Comparison of ENCODE assay signal across 8 cellular contexts in the genomic region with DNA sequence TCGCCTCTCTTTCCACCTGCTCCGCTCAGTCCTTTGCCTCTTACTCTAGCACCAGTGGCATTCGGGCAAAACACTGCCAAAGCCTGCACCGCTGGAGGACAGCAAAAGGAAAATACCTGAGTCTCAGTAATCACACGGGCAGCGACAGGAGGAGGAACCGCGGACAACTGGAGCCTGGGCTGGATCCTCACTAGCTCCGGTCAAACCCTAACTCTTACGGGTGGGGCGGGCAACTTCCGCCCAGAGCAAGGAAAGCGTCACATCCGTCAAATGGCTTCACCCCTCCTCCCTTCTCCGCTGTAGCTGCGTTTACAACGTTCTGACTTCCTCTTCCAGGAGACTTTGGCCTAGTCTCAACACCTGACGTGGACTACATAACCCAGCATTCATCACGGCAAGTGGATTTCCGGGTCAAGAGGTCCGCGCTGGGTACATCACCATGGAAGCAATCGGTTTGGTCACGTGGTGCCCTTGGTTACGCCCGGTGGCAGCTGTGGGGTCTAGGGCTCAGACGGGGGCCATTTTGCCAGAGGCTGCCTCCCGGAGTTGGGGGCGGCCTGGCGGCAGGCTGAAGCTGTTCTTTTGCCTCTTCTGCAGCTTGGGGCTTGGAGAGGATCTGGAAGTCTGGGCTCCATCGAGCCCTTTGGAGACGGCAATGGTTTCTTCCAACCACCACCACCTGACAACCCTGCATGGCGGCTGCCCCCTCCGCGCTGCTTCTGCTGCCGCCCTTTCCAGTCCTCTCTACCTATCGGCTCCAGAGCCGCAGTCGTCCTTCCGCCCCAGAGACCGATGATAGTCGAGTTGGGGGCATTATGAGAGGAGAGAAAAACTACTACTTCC. TPM values are rescaled to one million over a fixed set of nuclear protein-coding genes. Genes with fewer than 3 reads are reported as not detected.
DNase-seq lines count a peak whose midpoint lies in the region; ATAC-seq, FAIRE-seq and TF ChIP-seq lines count a peak whose summit lies in the region.

A gene with protein sequence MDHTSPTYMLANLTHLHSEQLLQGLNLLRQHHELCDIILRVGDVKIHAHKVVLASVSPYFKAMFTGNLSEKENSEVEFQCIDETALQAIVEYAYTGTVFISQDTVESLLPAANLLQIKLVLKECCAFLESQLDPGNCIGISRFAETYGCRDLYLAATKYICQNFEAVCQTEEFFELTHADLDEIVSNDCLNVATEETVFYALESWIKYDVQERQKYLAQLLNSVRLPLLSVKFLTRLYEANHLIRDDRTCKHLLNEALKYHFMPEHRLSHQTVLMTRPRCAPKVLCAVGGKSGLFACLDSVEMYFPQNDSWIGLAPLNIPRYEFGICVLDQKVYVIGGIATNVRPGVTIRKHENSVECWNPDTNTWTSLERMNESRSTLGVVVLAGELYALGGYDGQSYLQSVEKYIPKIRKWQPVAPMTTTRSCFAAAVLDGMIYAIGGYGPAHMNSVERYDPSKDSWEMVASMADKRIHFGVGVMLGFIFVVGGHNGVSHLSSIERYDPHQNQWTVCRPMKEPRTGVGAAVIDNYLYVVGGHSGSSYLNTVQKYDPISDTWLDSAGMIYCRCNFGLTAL (minus strand): TSS at position 218 of the 843 bp plus-strand sequence. CDS start 16,019 bp downstream, outside the sequence.
A gene with protein sequence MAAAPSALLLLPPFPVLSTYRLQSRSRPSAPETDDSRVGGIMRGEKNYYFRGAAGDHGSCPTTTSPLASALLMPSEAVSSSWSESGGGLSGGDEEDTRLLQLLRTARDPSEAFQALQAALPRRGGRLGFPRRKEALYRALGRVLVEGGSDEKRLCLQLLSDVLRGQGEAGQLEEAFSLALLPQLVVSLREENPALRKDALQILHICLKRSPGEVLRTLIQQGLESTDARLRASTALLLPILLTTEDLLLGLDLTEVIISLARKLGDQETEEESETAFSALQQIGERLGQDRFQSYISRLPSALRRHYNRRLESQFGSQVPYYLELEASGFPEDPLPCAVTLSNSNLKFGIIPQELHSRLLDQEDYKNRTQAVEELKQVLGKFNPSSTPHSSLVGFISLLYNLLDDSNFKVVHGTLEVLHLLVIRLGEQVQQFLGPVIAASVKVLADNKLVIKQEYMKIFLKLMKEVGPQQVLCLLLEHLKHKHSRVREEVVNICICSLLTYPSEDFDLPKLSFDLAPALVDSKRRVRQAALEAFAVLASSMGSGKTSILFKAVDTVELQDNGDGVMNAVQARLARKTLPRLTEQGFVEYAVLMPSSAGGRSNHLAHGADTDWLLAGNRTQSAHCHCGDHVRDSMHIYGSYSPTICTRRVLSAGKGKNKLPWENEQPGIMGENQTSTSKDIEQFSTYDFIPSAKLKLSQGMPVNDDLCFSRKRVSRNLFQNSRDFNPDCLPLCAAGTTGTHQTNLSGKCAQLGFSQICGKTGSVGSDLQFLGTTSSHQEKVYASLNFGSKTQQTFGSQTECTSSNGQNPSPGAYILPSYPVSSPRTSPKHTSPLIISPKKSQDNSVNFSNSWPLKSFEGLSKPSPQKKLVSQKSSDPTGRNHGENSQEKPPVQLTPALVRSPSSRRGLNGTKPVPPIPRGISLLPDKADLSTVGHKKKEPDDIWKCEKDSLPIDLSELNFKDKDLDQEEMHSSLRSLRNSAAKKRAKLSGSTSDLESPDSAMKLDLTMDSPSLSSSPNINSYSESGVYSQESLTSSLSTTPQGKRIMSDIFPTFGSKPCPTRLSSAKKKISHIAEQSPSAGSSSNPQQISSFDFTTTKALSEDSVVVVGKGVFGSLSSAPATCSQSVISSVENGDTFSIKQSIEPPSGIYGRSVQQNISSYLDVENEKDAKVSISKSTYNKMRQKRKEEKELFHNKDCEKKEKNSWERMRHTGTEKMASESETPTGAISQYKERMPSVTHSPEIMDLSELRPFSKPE (N-terminal part only) (plus strand): TSS at position 461 of the 843 bp plus-strand sequence. CDS start 232 bp downstream, at position 693.

- peaks cover 42% of the 10 kb centered on the region for H3K4me1 Mint-ChIP-seq in T-helper 2 cell treated with Interferon-gamma antibody and Interleukin-4, amounts not matched to agents 5 μg/mL and 100 μg/mL, for 36 hours (ENCODE audit: low read depth)
- H3K4me1 Mint-ChIP-seq in astrocyte (ENCODE audit: low read depth, unreplicated experiment), result peaks cover 7% of the 10 kb centered on the region

- peak; percentile 91 for FAIRE-seq in astrocyte (lab: Jason Lieb, UNC)

- H3K27me3 ChIP-seq in astrocyte (ENCODE audit: insufficient read depth, low read length), result no peaks in the 10 kb centered on the region
- no peaks in the 10 kb centered on the region for H3K27me3 ChIP-seq in hepatocyte

- no peaks in the 10 kb centered on the region for H3K27me3 Mint-ChIP-seq in T-helper 2 cell treated with Interferon-gamma antibody and Interleukin-4, amounts not matched to agents 5 μg/mL and 100 μg/mL, for 36 hours (ENCODE audit: low read depth)
- no peaks in the 10 kb centered on the region for H3K27me3 Mint-ChIP-seq in astrocyte (ENCODE audit: low read depth, unreplicated experiment)

- ATAC-seq in GM18505 (IDR thresholded peaks at IDR 0.05; ENCODE audit: unreplicated experiment) (peak; percentile 90), HG02970 (IDR thresholded peaks at IDR 0.05; ENCODE audit: low FRiP score, unreplicated experiment) (peak; percentile 98)

- DNase-seq in NCI-H187 treated with DMSO at 0.1 percent for 48 hours (lab: John Stamatoyannopoulos, UW) (peak; percentile 99), astrocyte (ENCODE audit: low read depth) (peak; percentile 100), hepatocyte (ENCODE audit: low spot score) (peak; percentile 98), renal cortical epithelial cell (ENCODE audit: low read depth) (peak; percentile 100), cortex of kidney (lab: John Stamatoyannopoulos, UW) (no peak)
- peak; percentile 97 for DNase-seq in T-helper 2 cell treated with Interferon-gamma antibody and Interleukin-4, amounts not matched to agents 5 μg/mL and 100 μg/mL, for 36 hours (ENCODE audit: low spot score)

- WGBS in hepatocyte (ENCODE audit: low lambda C conversion rate, missing lambda C conversion rate), result under 1% methylated on average over 42 of the region's 42 CpGs

- peak; percentile 96 for TF ChIP-seq POLR2A in GM18505 (IDR thresholded peaks at IDR 0.05; ENCODE audit: borderline replicate concordance, extremely low read depth, insufficient read depth, insufficient read length)

- TF ChIP-seq CTCF in astrocyte (IDR thresholded peaks at IDR 0.05; ENCODE audit: insufficient read depth, low read depth, low read length) (no peak), hepatocyte (IDR thresholded peaks at IDR 0.05; ENCODE audit: poor library complexity) (no peak)

- peak within 1 kb of the TSS; percentile 90 for H3K9ac ChIP-seq in astrocyte (ENCODE audit: low read length)

- no peaks in the 10 kb centered on the region for H3K9me3 Mint-ChIP-seq in T-helper 2 cell treated with Interferon-gamma antibody and Interleukin-4, amounts not matched to agents 5 μg/mL and 100 μg/mL, for 36 hours
- no peaks in the 10 kb centered on the region for H3K9me3 Mint-ChIP-seq in astrocyte (ENCODE audit: unreplicated experiment)

- H3K27ac ChIP-seq in astrocyte (ENCODE audit: low read depth, low read length) (peak within 1 kb of the TSS; percentile 87), hepatocyte (peak within 1 kb of the TSS; percentile 93)

- no peak within 1 kb of the TSS for H3K4me3 Mint-ChIP-seq in T-helper 2 cell treated with Interferon-gamma antibody and Interleukin-4, amounts not matched to agents 5 μg/mL and 100 μg/mL, for 36 hours
- H3K4me3 Mint-ChIP-seq in astrocyte (ENCODE audit: unreplicated experiment), result no peak within 1 kb of the TSS

- H3K9me2 ChIP-seq in hepatocyte (replicated peaks; ENCODE audit: insufficient read depth), result no peaks in the 10 kb centered on the region

- no peaks in the 10 kb centered on the region for H3K9me3 ChIP-seq in astrocyte (ENCODE audit: insufficient read depth, low read depth, low read length)
- no peaks in the 10 kb centered on the region for H3K9me3 ChIP-seq in hepatocyte (ENCODE audit: low read depth)

- H3K4me2 ChIP-seq in astrocyte (ENCODE audit: low read length), result peak within 1 kb of the TSS; percentile 98
- H3K4me2 ChIP-seq in hepatocyte, result peak within 1 kb of the TSS; percentile 91

- peaks cover 8% of the 10 kb centered on the region for H3K36me3 Mint-ChIP-seq in T-helper 2 cell treated with Interferon-gamma antibody and Interleukin-4, amounts not matched to agents 5 μg/mL and 100 μg/mL, for 36 hours (ENCODE audit: low read depth)
- H3K36me3 Mint-ChIP-seq in astrocyte (ENCODE audit: low read depth, unreplicated experiment), result no peaks in the 10 kb centered on the region

- H4K20me1 ChIP-seq in astrocyte (ENCODE audit: insufficient read depth, low read length), result peaks cover 48% of the 10 kb centered on the region
- H4K20me1 ChIP-seq in hepatocyte (ENCODE audit: insufficient read depth, poor library complexity, severe bottlenecking), result peaks cover 44% of the 10 kb centered on the region

- peak within 1 kb of the TSS; percentile 97 for H3K4me3 ChIP-seq in astrocyte (ENCODE audit: insufficient read depth, low read depth, low read length)
- H3K4me3 ChIP-seq in hepatocyte, result peak within 1 kb of the TSS; percentile 47

- peak within 1 kb of the TSS; percentile 93 for H2AFZ ChIP-seq in astrocyte (ENCODE audit: low read depth, low read length)
- H2AFZ ChIP-seq in hepatocyte, result peak within 1 kb of the TSS; percentile 70

- H3K79me2 ChIP-seq in astrocyte (ENCODE audit: insufficient read depth, low read length) (peaks cover 96% of the 10 kb centered on the region), hepatocyte (peaks cover 87% of the 10 kb centered on the region)

- H3K36me3 ChIP-seq in astrocyte (ENCODE audit: insufficient read depth, low read length) (no peaks in the 10 kb centered on the region), hepatocyte (replicated peaks; ENCODE audit: insufficient read depth, low read depth) (no peaks in the 10 kb centered on the region)

- no peak within 1 kb of the TSS for H3K27ac Mint-ChIP-seq in T-helper 2 cell treated with Interferon-gamma antibody and Interleukin-4, amounts not matched to agents 5 μg/mL and 100 μg/mL, for 36 hours
- H3K27ac Mint-ChIP-seq in astrocyte (ENCODE audit: unreplicated experiment), result no peak within 1 kb of the TSS

- H3K4me1 ChIP-seq in astrocyte (ENCODE audit: insufficient read depth, low read length), result peaks cover 29% of the 10 kb centered on the region
- H3K4me1 ChIP-seq in hepatocyte (ENCODE audit: insufficient read depth), result peaks cover 37% of the 10 kb centered on the region

RNA-seq across cellular contexts. Expression of the first gene that starts in this region (rescaled TPM):
- 21.2 and 22.1 TPM in 2 replicates for total RNA-seq in astrocyte
- total RNA-seq in hepatocyte, result 14.2 and 16.2 TPM in 2 replicates
- polyA plus RNA-seq in hepatocyte, result 5.3 and 5.6 TPM in 2 replicates
- 8.3 and 18.9 TPM in 2 replicates for total RNA-seq in renal cortical epithelial cell

RNA-seq across cellular contexts. Expression of the second gene that starts in this region (rescaled TPM):
- total RNA-seq in astrocyte, result 14.7 and 15.2 TPM in 2 replicates
- 34.8 and 36.2 TPM in 2 replicates for total RNA-seq in hepatocyte
- polyA plus RNA-seq in hepatocyte, result 9.3 and 12.5 TPM in 2 replicates
- total RNA-seq in renal cortical epithelial cell, result 14.2 and 40.5 TPM in 2 replicates
